Comparison of ENCODE assay signal across 16 cellular contexts in the genomic region with DNA sequence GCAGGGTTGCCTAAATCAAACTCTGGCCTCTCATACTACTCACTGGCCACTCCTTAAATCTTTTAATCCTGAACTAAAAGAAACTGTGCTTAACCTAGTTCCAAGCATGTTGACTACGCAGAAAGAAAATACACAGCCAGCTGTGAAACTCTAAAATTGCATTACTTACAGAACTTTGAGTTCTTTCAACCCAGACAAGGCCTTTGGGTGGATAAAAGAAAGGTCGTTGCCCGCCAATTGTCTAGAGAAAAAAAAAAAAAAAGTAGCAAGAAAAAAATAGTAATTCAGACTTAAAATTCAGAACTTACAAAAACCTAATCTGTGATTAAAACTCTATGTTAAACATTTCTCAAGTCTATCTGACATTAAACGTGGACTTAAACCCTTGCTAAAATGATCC. TPM values are rescaled to one million over a fixed set of nuclear protein-coding genes. Genes with fewer than 3 reads are reported as not detected.
DNase-seq lines count a peak whose midpoint lies in the region; ATAC-seq and TF ChIP-seq lines count a peak whose summit lies in the region.
"Had no signal": no experiment of that assay in that cellular context is flagged by ENCODE, and none has a peak within 500 bp of the region (broad histone marks: within the 10 kb centered on the region; RNA-seq: fewer than 3 reads in every experiment).

No MANE protein-coding gene starts in this region.

- H3K27me3 ChIP-seq in IMR-90 (ENCODE audit: control insufficient read depth, insufficient read depth, low read length) (no peaks in the 10 kb centered on the region), body of pancreas (no peaks in the 10 kb centered on the region), right lobe of liver (no peaks in the 10 kb centered on the region), stomach (no peaks in the 10 kb centered on the region), esophagus muscularis mucosa (no peaks in the 10 kb centered on the region)
- H3K27me3 ChIP-seq: BE2C had no signal

- WGBS in IMR-90 (ENCODE audit: extremely low coverage in 2 of 2, insufficient read length in 1 of 2), 2 experiments: no CpG with 5 or more reads among the region's 4 CpGs
- 44 to 55% methylated on average over 4 of the region's 4 CpGs for WGBS in body of pancreas, 2 donors
- 24% methylated on average over 4 of the region's 4 CpGs for WGBS in right lobe of liver (ENCODE audit: insufficient coverage, low coverage, low lambda C conversion rate, missing lambda C conversion rate)
- 61 to 68% (median 63%) methylated on average over 4 of the region's 4 CpGs for WGBS in stomach, 5 donors
- 94% methylated on average over 4 of the region's 4 CpGs for WGBS in esophagus muscularis mucosa

- intact Hi-C loops in IMR-90 (cut with micrococcal nuclease) (loop anchor here (10.0 kb wide), 1 partner anchor 417 kb away; no protein-coding TSS in a partner anchor), body of pancreas (cut with DNase I) (no loop called here), right lobe of liver (cut with DNase I) (no loop called here), stomach (cut with DNase I; ENCODE audit: low total_unique reads) (no loop called here), esophagus muscularis mucosa (cut with DNase I) (no loop called here)

- H2BK120ac ChIP-seq in IMR-90 (ENCODE audit: low read depth, low read length): peak overlapping the region; percentile 32; the same call in 1 of the 2 replicates

- peak overlapping the region; percentile 9; the same call in 1 of the 2 replicates for H3K4ac ChIP-seq in IMR-90 (ENCODE audit: low read depth, low read length)

- H2AK5ac ChIP-seq in IMR-90 (ENCODE audit: low read depth, low read length): no peak overlapping the region

- no peak for TF ChIP-seq RAD21 in IMR-90 (IDR thresholded peaks at IDR 0.05; ENCODE audit: low read length)

- H4K91ac ChIP-seq in IMR-90 (ENCODE audit: insufficient read depth, low read depth, low read length): peak overlapping the region; percentile 36; the same call in 1 of the 2 replicates

- no peak overlapping the region for H3K9ac ChIP-seq in IMR-90 (ENCODE audit: low read depth, low read length)

- no peak overlapping the region for H3K23ac ChIP-seq in IMR-90 (ENCODE audit: low read depth, low read length)

- H3K14ac ChIP-seq in IMR-90 (replicated peaks; ENCODE audit: low read depth, low read length): no peak overlapping the region

- H2BK20ac ChIP-seq in IMR-90 (ENCODE audit: low read depth, low read length): no peak overlapping the region

- H3K36me3 ChIP-seq in IMR-90 (ENCODE audit: control insufficient read depth, insufficient read depth, low read length): no peaks in the 10 kb centered on the region
- H3K36me3 ChIP-seq in body of pancreas (replicated peaks in 1 of 2; ENCODE audit: insufficient read depth in 1 of 2, low read depth in 2 of 2): no peaks in the 10 kb centered on the region
- H3K36me3 ChIP-seq in right lobe of liver: no peaks in the 10 kb centered on the region
- peaks cover 0 to 3% (median 0%) of the 10 kb centered on the region in 4 donors for H3K36me3 ChIP-seq in stomach
- no peaks in the 10 kb centered on the region for H3K36me3 ChIP-seq in esophagus muscularis mucosa
- H3K36me3 ChIP-seq: BE2C had no signal

- H2BK5ac ChIP-seq in IMR-90 (ENCODE audit: low read depth, low read length, poor library complexity, severe bottlenecking): peak overlapping the region; percentile 39

- TF ChIP-seq POLR2A in IMR-90 (IDR thresholded peaks at IDR 0.05; ENCODE audit: low read depth, low read length) (no peak), body of pancreas (IDR thresholded peaks at IDR 0.05) (no peak), right lobe of liver (IDR thresholded peaks at IDR 0.05) (no peak), stomach (IDR thresholded peaks at IDR 0.05) (no peak), esophagus muscularis mucosa (IDR thresholded peaks at IDR 0.05; ENCODE audit: low read depth) (no peak)

- TF ChIP-seq CTCF in IMR-90 (conservative IDR thresholded peaks at IDR 0.05; ENCODE audit: low read depth, low read length) (no peak), body of pancreas (IDR thresholded peaks at IDR 0.05) (no peak), right lobe of liver (IDR thresholded peaks at IDR 0.05) (no peak), stomach (IDR thresholded peaks at IDR 0.05) (no peak), esophagus muscularis mucosa (IDR thresholded peaks at IDR 0.05) (no peak)

- H3K9me1 ChIP-seq in IMR-90 (ENCODE audit: insufficient read depth, low read length): peaks cover 13% of the 10 kb centered on the region

- DNase-seq in IMR-90: no peak
- no peak for DNase-seq in body of pancreas
- DNase-seq in right lobe of liver: no peak
- DNase-seq in stomach: no peak
- DNase-seq in esophagus muscularis mucosa (ENCODE audit: extremely low spot score): no peak
- DNase-seq: activated CD4-positive, alpha-beta T cell treated with anti-CD3 and anti-CD28 coated beads for 36 hours; activated naive CD4-positive, alpha-beta T cell treated with anti-CD3 and anti-CD28 coated beads for 36 hours; BE2C; MM.1S; NCI-H187 treated with DMSO at 0.1 percent for 48 hours; NCI-H510A treated with DMSO at 0.1 percent for 48 hours; stimulated activated CD4-positive, alpha-beta T cell treated with anti-CD3 and anti-CD28 coated beads, Interleukin-4, amount 100 ng/mL, for 1 hour; substantia nigra; T1000 had no signal

- H3K4me3 ChIP-seq in IMR-90 (ENCODE audit: insufficient read depth, low read depth, low read length) (no peak overlapping the region), body of pancreas (no peak overlapping the region), right lobe of liver (no peak overlapping the region), stomach (no peak overlapping the region), esophagus muscularis mucosa (no peak overlapping the region)

- peaks cover 3% of the 10 kb centered on the region; the same call in 1 of the 2 replicates for H4K20me1 ChIP-seq in IMR-90 (ENCODE audit: insufficient read depth, low read length)

- H3K4me1 ChIP-seq in IMR-90 (ENCODE audit: control insufficient read depth, insufficient read depth, low read length) (peaks cover 19% of the 10 kb centered on the region), body of pancreas (peaks cover 85% of the 10 kb centered on the region), right lobe of liver (peaks cover 0 to 68% (median 23%) of the 10 kb centered on the region in 4 donors), stomach (peaks cover 37 to 90% (median 55%) of the 10 kb centered on the region in 4 donors), esophagus muscularis mucosa (peaks cover 16 to 30% (median 26%) of the 10 kb centered on the region in 4 donors)
- H3K4me1 ChIP-seq: BE2C had no signal

- H4K5ac ChIP-seq in IMR-90 (ENCODE audit: low read depth, low read length): no peak overlapping the region

- POLR2A ChIA-PET in IMR-90 (lab: Charles Lee; ENCODE audit: unreplicated experiment): interaction anchor here (0.8 kb wide), 1 partner anchor 1699 kb away, joined by 3 read pairs; no protein-coding TSS in a partner anchor

- no peak overlapping the region for H2BK15ac ChIP-seq in IMR-90 (ENCODE audit: low read depth, low read length)

- ATAC-seq in IMR-90 (ENCODE audit: low read depth) (no peak), body of pancreas (no peak), right lobe of liver (peak in 3 of 4 donors; percentile 12 to 36 (median 26)), HG03354 (IDR thresholded peaks at IDR 0.05; ENCODE audit: poor library complexity, severe bottlenecking, unreplicated experiment) (no peak), HG02588 (IDR thresholded peaks at IDR 0.05; ENCODE audit: unreplicated experiment) (no peak)
- ATAC-seq: activated CD4-positive, alpha-beta T cell treated with anti-CD3 and anti-CD28 coated beads for 36 hours had no signal

- in situ Hi-C loops in IMR-90 (cut with MboI; ENCODE audit: low sequenced_read_pairs): no loop called here

- CTCF ChIA-PET in IMR-90 (lab: Yijun Ruan, JAX): interaction anchor here (1.1 kb wide), 1 partner anchor 93 kb away, joined by 3 read pairs; no protein-coding TSS in a partner anchor

- H3K9me3 ChIP-seq in IMR-90 (ENCODE audit: control insufficient read depth, insufficient read depth, low read length) (no peaks in the 10 kb centered on the region), body of pancreas (no peaks in the 10 kb centered on the region), right lobe of liver (no peaks in the 10 kb centered on the region), stomach (no peaks in the 10 kb centered on the region), esophagus muscularis mucosa (no peaks in the 10 kb centered on the region)
- H3K9me3 ChIP-seq: BE2C had no signal

- no peak overlapping the region for H3K4me2 ChIP-seq in IMR-90 (ENCODE audit: low read depth, low read length)

- H3K27ac ChIP-seq in IMR-90 (ENCODE audit: insufficient read depth, low read length) (no peak overlapping the region), body of pancreas (peak overlapping the region in 3 of 4 donors; percentile 18 to 90 (median 53)), right lobe of liver (peak overlapping the region; percentile 12 to 96 (median 91)), stomach (peak overlapping the region in 4 of 5 donors; percentile 42 to 82 (median 66)), esophagus muscularis mucosa (replicated peaks in 1 of 4) (no peak overlapping the region)

- dilution Hi-C loops in IMR-90 (cut with HindIII; ENCODE audit: low sequenced_read_pairs, unreplicated experiment): no loop called here

- 0 out of 4 replicates have a peak overlapping the region, but pooled peaks of 1 of the 2 experiments have one; percentile 7 for H4K8ac ChIP-seq in IMR-90 (ENCODE audit: low read depth in 2 of 2, low read length in 2 of 2)

- BruUV-seq in IMR-90 (replicated peaks; lab: Mats Ljungman, UMichigan): no TSS peak

- no peak overlapping the region for H2AK9ac ChIP-seq in IMR-90 (replicated peaks; ENCODE audit: low read depth, low read length, poor library complexity)

- TF ChIP-seq EP300 in stomach (IDR thresholded peaks at IDR 0.05) (no peak), esophagus muscularis mucosa (IDR thresholded peaks at IDR 0.05) (no peak)

- H3K56ac ChIP-seq in IMR-90 (ENCODE audit: extremely low read depth, insufficient read depth, low read length): no peak overlapping the region

- H3K79me1 ChIP-seq in IMR-90 (ENCODE audit: low read depth in 1 of 2, low read length in 2 of 2): peaks cover 0 to 4% of the 10 kb centered on the region in 2 experiments; a peak in 2 of 4 replicates

- H3K18ac ChIP-seq in IMR-90 (ENCODE audit: low read depth, low read length): peak overlapping the region; percentile 56; the same call in 1 of the 2 replicates

- no peak overlapping the region for H2AFZ ChIP-seq in IMR-90 (replicated peaks; ENCODE audit: low read length, poor library complexity)

TF ChIP-seq in IMR-90, 13 proteins besides CTCF, POLR2A, EP300 and RAD21 (continues in another document):
- TF ChIP-seq RCOR1 (IDR thresholded peaks at IDR 0.05; ENCODE audit: insufficient replicate concordance, low read length): no peak

RNA-seq across cellular contexts. Expression of a gene that starts 29.3 kb away (rescaled TPM):
- total RNA-seq in IMR-90 (2012; rRNA removed): 2.5 and 3.9 TPM in 2 replicates
- polyA plus RNA-seq in IMR-90 (2012; rRNA removed): 4.0 and 4.5 TPM in 2 replicates
- 2.5 and 4.9 TPM in 2 replicates for polyA plus RNA-seq in IMR-90 (2012; cell fraction: cytosol; rRNA removed)
- 0.98 and 1.0 TPM in 2 replicates for polyA plus RNA-seq in IMR-90 (2012; cell fraction: nucleus; rRNA removed; ENCODE audit: low replicate concordance)
- 1 to 10 TPM; 3.6 to 5.9 TPM for total RNA-seq in body of pancreas
- total RNA-seq in right lobe of liver: 1 to 10 TPM; 1.8 to 3.6 (median 2.1) TPM
- 10 to 100 TPM in 1 of 5 donors, 1 to 10 TPM in 2, under 1 TPM in 1, not detected in 1; 0.89 to 65.8 (median 6.0) TPM for total RNA-seq in stomach
- 10 to 100 TPM in 2 of 3 donors, 1 to 10 TPM in 1; 7.0 to 25.2 (median 11.7) TPM for polyA plus RNA-seq in stomach
- total RNA-seq in esophagus muscularis mucosa: 1 to 10 TPM in 2 of 4 donors, under 1 TPM in 2; 0.83 to 1.5 (median 1.2) TPM

Comparison
In these comparisons a context has a peak if more than half of its experiments do, and no peak if none do; other contexts are left out.
1. ATAC-seq: peak in right lobe of liver (3 of 4); none in IMR-90 (single experiment), body of pancreas (single experiment), HG03354 (single experiment) and HG02588 (single experiment).
2. H3K27ac ChIP-seq: peak in body of pancreas (3 of 4), right lobe of liver (3 of 3) and stomach (4 of 5); none in IMR-90 (single experiment) and esophagus muscularis mucosa (0 of 4).